ENCODE assay signal across 8 cellular contexts in genomic region chr17:82338858-82339633, GRCh38. TPM values are rescaled to one million over a fixed set of nuclear protein-coding genes. Genes with fewer than 3 reads are reported as not detected.
DNase-seq lines count a peak whose midpoint lies in the region; ATAC-seq and TF ChIP-seq lines count a peak whose summit lies in the region.

No MANE protein-coding gene starts in this region.

- DNase-seq in Calu3 (peak; percentile 62), NCI-H774 (lab: John Stamatoyannopoulos, UW) (peak; percentile 56), epithelial cell of proximal tubule (ENCODE audit: low read depth) (peak; percentile 61), ovary (peak; percentile 47 to 72 (median 63))
- no peak for DNase-seq in stimulated activated CD4-positive, alpha-beta T cell treated with anti-CD3 and anti-CD28 coated beads, Interleukin-4, amount 100 ng/mL, for 1 hour
- no peak for DNase-seq in activated naive CD4-positive, alpha-beta T cell treated with anti-CD3 and anti-CD28 coated beads, Interleukin-2, amount 50 U/mL, for 16 hours

- peaks cover 13% of the 10 kb centered on the region for H3K4me1 ChIP-seq in ovary (ENCODE audit: insufficient read depth)

- H3K4me3 Mint-ChIP-seq in Calu3 (ENCODE audit: low read depth, unreplicated experiment): peak overlapping the region; percentile 64

- ATAC-seq in GM18505 (IDR thresholded peaks at IDR 0.05; ENCODE audit: unreplicated experiment): no peak
- no peak for ATAC-seq in HG03520 (IDR thresholded peaks at IDR 0.05; ENCODE audit: unreplicated experiment)

- peak overlapping the region; percentile 85 for H3K27ac Mint-ChIP-seq in Calu3 (ENCODE audit: unreplicated experiment)

- peak overlapping the region; percentile 46 for H3K4me3 ChIP-seq in epithelial cell of proximal tubule (ENCODE audit: low read depth, low read length)
- H3K4me3 ChIP-seq in ovary: peak overlapping the region; percentile 31

- peak overlapping the region in 1 of 2 donors; percentile 53 for H3K27ac ChIP-seq in ovary

- no peaks in the 10 kb centered on the region for H3K27me3 Mint-ChIP-seq in Calu3 (ENCODE audit: unreplicated experiment)

- intact Hi-C loops in Calu3 (cut with micrococcal nuclease; ENCODE audit: unreplicated experiment) (loop anchor here (5.0 kb wide), 1 partner anchor 42 kb away; no protein-coding TSS in a partner anchor), ovary (cut with DNase I) (no loop called here)

- TF ChIP-seq CTCF in Calu3 (IDR thresholded peaks at IDR 0.05; ENCODE audit: unreplicated experiment): no peak
- no peak for TF ChIP-seq CTCF in epithelial cell of proximal tubule (conservative IDR thresholded peaks at IDR 0.05; ENCODE audit: low read depth, low read length)
- no peak for TF ChIP-seq CTCF in ovary (IDR thresholded peaks at IDR 0.05)

- WGBS in ovary, 3 donors: 9 to 10% (median 10%) methylated on average over 29 of the region's 29 CpGs

- CTCF ChIA-PET in Calu3 (lab: Charles Lee): interaction anchor here (1.0 to 1.1 kb wide), 2 partner anchors 10 to 97 kb away, joined by 3 read pairs; no protein-coding TSS in a partner anchor

- TSS peak; percentile 69 for BruUV-seq in Calu3 (replicated peaks; lab: Mats Ljungman, UMichigan)

- H3K36me3 ChIP-seq in ovary: no peaks in the 10 kb centered on the region

- peaks cover 34% of the 10 kb centered on the region for H3K4me1 Mint-ChIP-seq in Calu3 (ENCODE audit: low read depth, unreplicated experiment)

- peaks cover 10% of the 10 kb centered on the region for H3K36me3 Mint-ChIP-seq in Calu3 (ENCODE audit: insufficient read depth, unreplicated experiment)

- TF ChIP-seq POLR2A in ovary (IDR thresholded peaks at IDR 0.05): no peak
- no peak for TF ChIP-seq POLR2A in GM18505 (IDR thresholded peaks at IDR 0.05; ENCODE audit: borderline replicate concordance, extremely low read depth, insufficient read depth, insufficient read length)

- no peaks in the 10 kb centered on the region for H3K27me3 ChIP-seq in ovary

- no peak for TF ChIP-seq EP300 in ovary (IDR thresholded peaks at IDR 0.05)

- H3K9me3 Mint-ChIP-seq in Calu3 (ENCODE audit: low read depth, unreplicated experiment): no peaks in the 10 kb centered on the region

- no peaks in the 10 kb centered on the region for H3K9me3 ChIP-seq in ovary

RNA-seq across cellular contexts. Expression of gene SECTM1, which starts 5.5 kb away (rescaled TPM):
- total RNA-seq in Calu3 (2022) (10.4 and 13.4 TPM in 2 replicates), epithelial cell of proximal tubule (0.75 and 1.9 TPM in 2 replicates), ovary (10 to 100 TPM in 1 of 7 donors, 1 to 10 TPM in 6; 3.9 to 20.8 (median 9.1) TPM)
- polyA plus RNA-seq in ovary: 1 to 10 TPM; 2.1 to 7.9 TPM

RNA-seq across cellular contexts. Expression of gene TEX19, which starts 20.0 kb away (rescaled TPM):
- not detected in 2 replicates for total RNA-seq in Calu3 (2022)
- total RNA-seq in epithelial cell of proximal tubule: 0.07 TPM in 1 of 2 replicates, not detected in the other
- not detected for total RNA-seq in ovary
- polyA plus RNA-seq in ovary: not detected

RNA-seq across cellular contexts. Expression of gene CD7, which starts 21.6 kb away (rescaled TPM):
- total RNA-seq in Calu3 (2022) (0.34 TPM in 1 of 2 replicates, not detected in the other), epithelial cell of proximal tubule (not detected in 2 replicates), ovary (1 to 10 TPM in 4 of 7 donors, under 1 TPM in 1, not detected in 2; 0.58 to 1.3 (median 1.1) TPM)
- under 1 TPM in 1 of 2 donors, not detected in 1; 0.48 TPM for polyA plus RNA-seq in ovary

RNA-seq across cellular contexts. Expression of gene UTS2R, which starts 32.5 kb away (rescaled TPM):
- total RNA-seq in Calu3 (2022): not detected in 2 replicates
- not detected in 2 replicates for total RNA-seq in epithelial cell of proximal tubule
- not detected for total RNA-seq in ovary
- polyA plus RNA-seq in ovary: not detected

Comparison
In these comparisons a context has a peak if more than half of its experiments do, and no peak if none do; other contexts are left out.
1. DNase-seq: peak in Calu3 (single experiment), NCI-H774 (single experiment), epithelial cell of proximal tubule (single experiment) and ovary (5 of 5); none in stimulated activated CD4-positive, alpha-beta T cell treated with anti-CD3 and anti-CD28 coated beads, Interleukin-4, amount 100 ng/mL, for 1 hour (single experiment) and activated naive CD4-positive, alpha-beta T cell treated with anti-CD3 and anti-CD28 coated beads, Interleukin-2, amount 50 U/mL, for 16 hours (single experiment).